Comparison of ENCODE assay signal across 16 cellular contexts in genomic region chr9:113522419-113522818, GRCh38. TPM values are rescaled to one million over a fixed set of nuclear protein-coding genes. Genes with fewer than 3 reads are reported as not detected.
DNase-seq lines count a peak whose midpoint lies in the region; ATAC-seq, FAIRE-seq and TF ChIP-seq lines count a peak whose summit lies in the region.
"Had no signal": no experiment of that assay in that cellular context is flagged by ENCODE, and none has a peak within 500 bp of the region (broad histone marks: within the 10 kb centered on the region; RNA-seq: fewer than 3 reads in every experiment).

No MANE protein-coding gene starts in this region.

- no peak overlapping the region for H2AFZ ChIP-seq in Loucy (ENCODE audit: low read length)
- no peak overlapping the region for H2AFZ ChIP-seq in endothelial cell of umbilical vein (ENCODE audit: low read depth, low read length)

- peaks cover 98% of the 10 kb centered on the region for H3K4me1 Mint-ChIP-seq in CD8-positive, alpha-beta T cell (ENCODE audit: low read depth)

- intact Hi-C loops in CD8-positive, alpha-beta T cell (cut with DNase I, micrococcal nuclease) = loop anchor here (5.0 kb wide), 3 partner anchors 75 to 300 kb away; partner anchors contain the start of genes CDC26 (in 1 of the 2), FKBP15 (in 1 of the 2), PRPF4 (in 1 of the 2) and SLC31A1 (in 1 of the 2)
- intact Hi-C loops in endothelial cell of umbilical vein (cut with micrococcal nuclease) (no loop called here), kidney (cut with DNase I) (no loop called here)

- H3K9ac ChIP-seq in Loucy (ENCODE audit: low read depth, low read length, poor library complexity, severe bottlenecking) (peak overlapping the region; percentile 61), endothelial cell of umbilical vein (replicated peaks; ENCODE audit: extremely low read depth, insufficient read depth, low read length) (peak overlapping the region; percentile 19), rectal smooth muscle tissue (ENCODE audit: low read length) (no peak overlapping the region), kidney (ENCODE audit: low read length in 2 of 2) (no peak overlapping the region)

- H3K9me2 ChIP-seq in Loucy (replicated peaks; ENCODE audit: low read depth, low read length) = no peaks in the 10 kb centered on the region

- no peak for TF ChIP-seq POLR2A in endothelial cell of umbilical vein (IDR thresholded peaks at IDR 0.05; ENCODE audit: low read depth, low read length)

- peak overlapping the region; percentile 80 for H3K4me3 Mint-ChIP-seq in CD8-positive, alpha-beta T cell

- peaks cover 44% of the 10 kb centered on the region; the same call in 1 of the 2 replicates for H3K79me2 ChIP-seq in Loucy (ENCODE audit: insufficient read depth, low read length)
- peaks cover 70% of the 10 kb centered on the region for H3K79me2 ChIP-seq in endothelial cell of umbilical vein (ENCODE audit: control insufficient read depth, insufficient read depth, low read length)

- H3K36me3 Mint-ChIP-seq in CD8-positive, alpha-beta T cell = peaks cover 47% of the 10 kb centered on the region

- POLR2A ChIA-PET in CD8-positive, alpha-beta T cell (lab: Charles Lee) = interaction anchor here (1.3 to 6.9 kb wide), 3 partner anchors 9 to 58 kb away, joined by 3 to 59 read pairs (median 11); no protein-coding TSS in a partner anchor
- POLR2A ChIA-PET in endothelial cell of umbilical vein (lab: Charles Lee) = no interaction called here

- no peak for DNase-seq in CD8-positive, alpha-beta T cell
- DNase-seq in endothelial cell of umbilical vein (ENCODE audit: low read depth, low spot score) (no peak), kidney (no peak), retina (no peak), urothelium cell line (ENCODE audit: low spot score) (no peak)
- no peak for DNase-seq in stimulated activated naive CD4-positive, alpha-beta T cell treated with Interleukin-2 at 50 U/mL for 16 hours (lab: John Stamatoyannopoulos, UW)
- DNase-seq: activated CD8-positive, alpha-beta memory T cell treated with anti-CD3 and anti-CD28 coated beads for 24 hours; COR-L47; GOT3; NCI-H187 had no signal

- H3K27ac ChIP-seq in CD8-positive, alpha-beta T cell (ENCODE audit: low read depth, low read length) = no peak overlapping the region
- H3K27ac ChIP-seq in endothelial cell of umbilical vein (ENCODE audit: insufficient read depth, low read depth, low read length) (peak overlapping the region; percentile 80), rectal smooth muscle tissue (ENCODE audit: low read depth, low read length) (peak overlapping the region; percentile 38), kidney (ENCODE audit: low read depth in 2 of 2, low read length in 2 of 2) (no peak overlapping the region)

- H4K20me1 ChIP-seq in Loucy (ENCODE audit: insufficient read depth, low read length, poor library complexity, severe bottlenecking) = no peaks in the 10 kb centered on the region
- H4K20me1 ChIP-seq in endothelial cell of umbilical vein (replicated peaks; ENCODE audit: control insufficient read depth, extremely low read depth, insufficient read depth, low read length) = no peaks in the 10 kb centered on the region

- no peaks in the 10 kb centered on the region for H3K9me3 Mint-ChIP-seq in CD8-positive, alpha-beta T cell

- dilution Hi-C loops in endothelial cell of umbilical vein (cut with MboI; ENCODE audit: extremely low pct_ligation_motif_present, low sequenced_read_pairs) = no loop called here

- H3K27me3 Mint-ChIP-seq in CD8-positive, alpha-beta T cell (ENCODE audit: low read depth) = no peaks in the 10 kb centered on the region

- no peaks in the 10 kb centered on the region for H3K36me3 ChIP-seq in CD8-positive, alpha-beta T cell (ENCODE audit: insufficient read depth, low read length)
- no peaks in the 10 kb centered on the region for H3K36me3 ChIP-seq in Loucy (ENCODE audit: insufficient read depth, low read length)
- H3K36me3 ChIP-seq in endothelial cell of umbilical vein (ENCODE audit: control insufficient read depth in 2 of 2, extremely low read depth in 1 of 2, insufficient read depth in 2 of 2, low read length in 2 of 2) = peaks cover 62 to 76% of the 10 kb centered on the region in 2 experiments
- no peaks in the 10 kb centered on the region for H3K36me3 ChIP-seq in rectal smooth muscle tissue (ENCODE audit: control insufficient read depth, insufficient read depth, low read length)
- peaks cover 14 to 29% of the 10 kb centered on the region in 2 donors for H3K36me3 ChIP-seq in kidney (ENCODE audit: control insufficient read depth in 1 of 2, insufficient read depth in 2 of 2, low read length in 2 of 2)

- ATAC-seq in CD8-positive, alpha-beta T cell = no peak
- ATAC-seq: HepG2 had no signal

- FAIRE-seq in endothelial cell of umbilical vein (lab: Jason Lieb, UNC) (no peak), kidney (lab: Jason Lieb, UNC) (no peak), urothelium cell line (lab: Jason Lieb, UNC) (no peak)
- FAIRE-seq: astrocyte, endometrium, HepG2 had no signal

- H3K9me3 ChIP-seq in CD8-positive, alpha-beta T cell (ENCODE audit: low read length) = no peaks in the 10 kb centered on the region
- H3K9me3 ChIP-seq in Loucy (ENCODE audit: insufficient read depth, low read depth, low read length) (no peaks in the 10 kb centered on the region), endothelial cell of umbilical vein (replicated peaks; ENCODE audit: control insufficient read depth, insufficient read depth, low read length) (no peaks in the 10 kb centered on the region), kidney (ENCODE audit: control insufficient read depth in 1 of 2, low read length in 2 of 2) (no peaks in the 10 kb centered on the region)

- no TSS peak for BruUV-seq in endothelial cell of umbilical vein (replicated peaks; lab: Mats Ljungman, UMichigan)

- no peaks in the 10 kb centered on the region; the same call in 1 of the 2 replicates for H3F3A ChIP-seq in Loucy (ENCODE audit: low read depth)

- peak overlapping the region; percentile 88 for H3K4me2 ChIP-seq in Loucy (ENCODE audit: low read depth, low read length, poor library complexity, severe bottlenecking)
- H3K4me2 ChIP-seq in endothelial cell of umbilical vein (ENCODE audit: insufficient read depth, low read length) = no peak overlapping the region

- H3K27ac Mint-ChIP-seq in CD8-positive, alpha-beta T cell = peak overlapping the region; percentile 94

- no peak for TF ChIP-seq CTCF in CD8-positive, alpha-beta T cell (IDR thresholded peaks at IDR 0.05)
- TF ChIP-seq CTCF in Loucy (conservative IDR thresholded peaks at IDR 0.05; ENCODE audit: low read length) = no peak
- no peak for TF ChIP-seq CTCF in endothelial cell of umbilical vein (IDR thresholded peaks at IDR 0.05; ENCODE audit: extremely low read depth in 1 of 2, insufficient read depth in 1 of 2, low read depth in 1 of 2, low read length in 2 of 2)
- TF ChIP-seq CTCF in kidney (IDR thresholded peaks at IDR 0.05; ENCODE audit: borderline replicate concordance, extremely low read depth, insufficient read depth) = no peak

- no peaks in the 10 kb centered on the region for H3K9me1 ChIP-seq in endothelial cell of umbilical vein (replicated peaks; ENCODE audit: control insufficient read depth, extremely low read depth, insufficient read depth, low read length)

- CTCF ChIA-PET in CD8-positive, alpha-beta T cell (lab: Charles Lee) = interaction anchor here (1.2 to 2.5 kb wide), 6 partner anchors 8 to 77 kb away, joined by 3 to 11 read pairs (median 6); no protein-coding TSS in a partner anchor
- CTCF ChIA-PET in endothelial cell of umbilical vein (lab: Charles Lee) = interaction anchor here (1.0 to 4.3 kb wide), 6 partner anchors 14 to 136 kb away, joined by 3 to 48 read pairs (median 12); no protein-coding TSS in a partner anchor

- H3K4me3 ChIP-seq in CD8-positive, alpha-beta T cell (ENCODE audit: low read depth, low read length) = no peak overlapping the region
- H3K4me3 ChIP-seq in Loucy (ENCODE audit: low read length, poor library complexity, severe bottlenecking) = peak overlapping the region; percentile 65
- H3K4me3 ChIP-seq in endothelial cell of umbilical vein (replicated peaks in 1 of 3; ENCODE audit: insufficient read depth in 1 of 3, low read depth in 1 of 3, low read length in 3 of 3) = no peak overlapping the region
- H3K4me3 ChIP-seq in rectal smooth muscle tissue (ENCODE audit: low read length) = peak overlapping the region; percentile 25
- no peak overlapping the region for H3K4me3 ChIP-seq in kidney (ENCODE audit: low read length in 2 of 2)
- H3K4me3 ChIP-seq: skin epidermis had no signal

- H3K4me1 ChIP-seq in CD8-positive, alpha-beta T cell (ENCODE audit: insufficient read depth, low read length) = peaks cover 96% of the 10 kb centered on the region
- H3K4me1 ChIP-seq in Loucy (ENCODE audit: insufficient read depth, low read length, poor library complexity, severe bottlenecking) (peaks cover 74% of the 10 kb centered on the region), endothelial cell of umbilical vein (ENCODE audit: control insufficient read depth, extremely low read depth, insufficient read depth, low read length) (peaks cover 75% of the 10 kb centered on the region), rectal smooth muscle tissue (ENCODE audit: control insufficient read depth, insufficient read depth, low read length) (peaks cover 44% of the 10 kb centered on the region), kidney (ENCODE audit: control insufficient read depth in 1 of 2, insufficient read depth in 1 of 2, low read depth in 1 of 2, low read length in 2 of 2) (peaks cover 50 to 65% of the 10 kb centered on the region in 2 donors)

- H3K27me3 ChIP-seq in CD8-positive, alpha-beta T cell (ENCODE audit: insufficient read depth, low read length) = no peaks in the 10 kb centered on the region
- H3K27me3 ChIP-seq in Loucy (ENCODE audit: insufficient read depth, low read length, poor library complexity, severe bottlenecking) (no peaks in the 10 kb centered on the region), endothelial cell of umbilical vein (ENCODE audit: control insufficient read depth in 2 of 2, insufficient read depth in 2 of 2, low read length in 2 of 2) (no peaks in the 10 kb centered on the region), rectal smooth muscle tissue (ENCODE audit: control insufficient read depth, insufficient read depth, low read length) (no peaks in the 10 kb centered on the region)

TF ChIP-seq in endothelial cell of umbilical vein, 7 proteins besides CTCF, POLR2A, EP300 and RAD21 (continues in another document):
- no peak for TF ChIP-seq JUN (IDR thresholded peaks at IDR 0.05; ENCODE audit: borderline replicate concordance, insufficient read depth, insufficient read length, low read depth)

RNA-seq across cellular contexts. Expression of gene RGS3, which starts 58.9 kb away (rescaled TPM):
- 10 to 100 TPM; 29.1 to 30.7 TPM for total RNA-seq in CD8-positive, alpha-beta T cell
- total RNA-seq in endothelial cell of umbilical vein (407 and 416 TPM in 2 replicates), kidney (114 TPM)
- polyA plus RNA-seq in endothelial cell of umbilical vein (356 and 385 TPM in 2 replicates), kidney (ENCODE audit: insufficient read depth, low read depth, low replicate concordance) (137 TPM)
- 317 and 396 TPM in 2 replicates for polyA plus RNA-seq in endothelial cell of umbilical vein (2011; cell fraction: cytosol; rRNA removed)
- 509 and 635 TPM in 2 replicates for polyA plus RNA-seq in endothelial cell of umbilical vein (2011; cell fraction: nucleus; rRNA removed)
- polyA plus RNA-seq in endothelial cell of umbilical vein (2012) = 125 and 130 TPM in 2 replicates
- 566 and 594 TPM in 2 replicates for polyA minus RNA-seq in endothelial cell of umbilical vein
- 16.0 TPM for polyA minus RNA-seq in endothelial cell of umbilical vein (2011; cell fraction: cytosol; rRNA and poly(A)+ RNA removed)
- polyA minus RNA-seq in endothelial cell of umbilical vein (2011; cell fraction: nucleus; rRNA and poly(A)+ RNA removed) = 401 and 590 TPM in 2 replicates

Comparison
In these comparisons a context has a peak if more than half of its experiments do, and no peak if none do; other contexts are left out.
1. H3K27ac ChIP-seq: peak in endothelial cell of umbilical vein (single experiment) and rectal smooth muscle tissue (single experiment); none in CD8-positive, alpha-beta T cell (single experiment) and kidney (0 of 2).
2. H3K4me3 ChIP-seq: peak in Loucy (single experiment) and rectal smooth muscle tissue (single experiment); none in CD8-positive, alpha-beta T cell (single experiment), endothelial cell of umbilical vein (0 of 3) and kidney (0 of 2).
3. H3K9ac ChIP-seq: peak in Loucy (single experiment) and endothelial cell of umbilical vein (single experiment); none in rectal smooth muscle tissue (single experiment) and kidney (0 of 2).
4. intact Hi-C loops: an anchor here in CD8-positive, alpha-beta T cell (5.0 kb wide); none called in endothelial cell of umbilical vein and kidney.